Comparison of ENCODE assay signal across 11 cellular contexts in genomic region chr3:30502742-30503073, GRCh38.
DNase-seq lines count a peak whose midpoint lies in the region; ATAC-seq, FAIRE-seq and TF ChIP-seq lines count a peak whose summit lies in the region.
"Had no signal": no experiment of that assay in that cellular context is flagged by ENCODE, and none has a peak within 500 bp of the region (broad histone marks: within the 10 kb centered on the region; RNA-seq: fewer than 3 reads in every experiment).

No MANE protein-coding gene starts in this region.

- H3K4me1 ChIP-seq in GM12878 (ENCODE audit: control insufficient read depth, insufficient read depth, low read length), result peaks cover 28% of the 10 kb centered on the region
- H3K4me1 ChIP-seq in HepG2 (ENCODE audit: insufficient read depth, low read length), result peaks cover 37% of the 10 kb centered on the region
- H3K4me1 ChIP-seq: colonic mucosa had no signal

- 0% methylated on average over 1 of the region's 1 CpG for WGBS in GM12878 (ENCODE audit: insufficient coverage, insufficient replicate concordance, low lambda C conversion rate, missing lambda C conversion rate)
- WGBS in HepG2 (ENCODE audit: low lambda C conversion rate), result 97% methylated on average over 1 of the region's 1 CpG

- no peak overlapping the region for H3K27ac ChIP-seq in GM12878 (ENCODE audit: control insufficient read depth, insufficient read depth)
- no peak overlapping the region for H3K27ac ChIP-seq in HepG2 (ENCODE audit: extremely low read length, insufficient read depth, low read length)
- no peak overlapping the region for H3K27ac ChIP-seq in caudate nucleus (ENCODE audit: low read depth, low read length)
- H3K27ac ChIP-seq: C4-2B, colonic mucosa had no signal

- H3K4me2 ChIP-seq in GM12878 (ENCODE audit: control insufficient read depth, insufficient read depth), result no peak overlapping the region
- H3K4me2 ChIP-seq in HepG2 (ENCODE audit: low read depth, low read length), result no peak overlapping the region

- H3K9me3 ChIP-seq in GM12878 (replicated peaks; ENCODE audit: control insufficient read depth, insufficient read depth, low read length) (no peaks in the 10 kb centered on the region; the same call in 2 of the 3 replicates), HepG2 (ENCODE audit: low read length) (no peaks in the 10 kb centered on the region)
- H3K9me3 ChIP-seq: colonic mucosa had no signal

- H2AFZ ChIP-seq in GM12878 (ENCODE audit: control insufficient read depth, low read depth, low read length), result no peak overlapping the region
- H2AFZ ChIP-seq in HepG2 (ENCODE audit: low read length), result no peak overlapping the region

- intact Hi-C loops in GM12878 (cut with micrococcal nuclease; ENCODE audit: unreplicated experiment) (no loop called here), HepG2 (cut with micrococcal nuclease; ENCODE audit: unreplicated experiment) (no loop called here)

- in situ Hi-C loops in GM12878 (cut with MboI), result no loop called here
- in situ Hi-C loops in HepG2 (cut with HindIII; ENCODE audit: extremely low pct_ligation_motif_present, low pct_unique_long_range_greater_than_20kb), result no loop called here

- TF ChIP-seq CTCF in GM12878 (IDR thresholded peaks at IDR 0.05 in 2 of 3, conservative IDR thresholded peaks at IDR 0.05 in 1 of 3; ENCODE audit: control insufficient read depth in 2 of 3, extremely low read depth in 1 of 3, insufficient read depth in 1 of 3, low read depth in 3 of 3, low read length in 3 of 3), result no peak
- TF ChIP-seq CTCF in HepG2 (CRISPR knock-in tag; IDR thresholded peaks at IDR 0.05), result no peak

- BruUV-seq in GM12878 (replicated peaks; lab: Mats Ljungman, UMichigan) (no TSS peak), HepG2 (replicated peaks; lab: Mats Ljungman, UMichigan) (no TSS peak)

- H3K36me3 ChIP-seq in GM12878 (ENCODE audit: control insufficient read depth in 2 of 2, insufficient read depth in 2 of 2, low read length in 1 of 2), result no peaks in the 10 kb centered on the region
- no peaks in the 10 kb centered on the region for H3K36me3 ChIP-seq in HepG2 (replicated peaks in 1 of 2; ENCODE audit: control insufficient read depth in 1 of 2, insufficient read depth in 2 of 2, low read length in 2 of 2)
- H3K36me3 ChIP-seq: colonic mucosa had no signal

- H3K79me2 ChIP-seq in GM12878 (ENCODE audit: control insufficient read depth, insufficient read depth, low read length) (no peaks in the 10 kb centered on the region), HepG2 (ENCODE audit: insufficient read depth, low read length) (no peaks in the 10 kb centered on the region)

- DNase-seq in A172 (ENCODE audit: low spot score) (peak; percentile 28), GM12878 (ENCODE audit: low read depth, low spot score) (peak; percentile 12), NK-92 (lab: John Stamatoyannopoulos, UW; ENCODE audit: unreplicated experiment) (no peak), HepG2 (ENCODE audit: low spot score) (no peak), midbrain (lab: John Stamatoyannopoulos, UW) (no peak), caudate nucleus (lab: John Stamatoyannopoulos, UW) (no peak)
- DNase-seq: colonic mucosa, NCI-H446 had no signal

- RAD21 ChIA-PET in GM12878 (lab: Charles Lee; ENCODE audit: unreplicated experiment), result interaction anchor here (1.2 to 1.4 kb wide), 2 partner anchors 28 to 155 kb away, joined by 3 to 6 read pairs; no protein-coding TSS in a partner anchor

- FAIRE-seq in GM12878 (lab: Jason Lieb, UNC) (no peak), HepG2 (lab: Jason Lieb, UNC) (no peak)

- TF ChIP-seq POLR2A in GM12878 (IDR thresholded peaks at IDR 0.05; ENCODE audit: low read depth, low read length), result no peak
- no peak for TF ChIP-seq POLR2A in HepG2 (IDR thresholded peaks at IDR 0.05; ENCODE audit: insufficient read depth in 1 of 2, low read depth in 2 of 2, low read length in 2 of 2)

- ATAC-seq in GM19023 (IDR thresholded peaks at IDR 0.05; ENCODE audit: unreplicated experiment) (peak; percentile 44), HG03060 (IDR thresholded peaks at IDR 0.05; ENCODE audit: low read depth, unreplicated experiment) (peak; percentile 56), GM12878 (peak; percentile 40), HepG2 (no peak)

- CTCF ChIA-PET in GM12878 (lab: Yijun Ruan, JAX), result interaction anchor here (1.3 kb wide), 1 partner anchor 34 kb away, joined by 3 read pairs; no protein-coding TSS in a partner anchor
- CTCF ChIA-PET in HepG2 (lab: Yijun Ruan, JAX; ENCODE audit: low intra/inter-chr PET ratio, low total read pairs), result no interaction called here

- POLR2A ChIA-PET in GM12878 (lab: Charles Lee), result interaction anchor here (0.8 to 1.0 kb wide), 2 partner anchors 26 to 29 kb away, joined by 3 read pairs; no protein-coding TSS in a partner anchor
- POLR2A ChIA-PET in HepG2 (lab: Yijun Ruan, JAX), result no interaction called here

- TF ChIP-seq RAD21 in GM12878 (IDR thresholded peaks at IDR 0.05; ENCODE audit: insufficient read depth, low read depth, low read length), result no peak
- TF ChIP-seq RAD21 in HepG2 (CRISPR knock-in tag; IDR thresholded peaks at IDR 0.05), result no peak

- H3K27me3 ChIP-seq in GM12878 (replicated peaks in 1 of 2; ENCODE audit: control insufficient read depth in 2 of 2, insufficient read depth in 2 of 2, low read length in 1 of 2) (no peaks in the 10 kb centered on the region), HepG2 (ENCODE audit: control insufficient read depth in 1 of 2, insufficient read depth in 2 of 2, low read length in 2 of 2) (no peaks in the 10 kb centered on the region)
- H3K27me3 ChIP-seq: colonic mucosa had no signal

- no peaks in the 10 kb centered on the region for H4K20me1 ChIP-seq in GM12878 (ENCODE audit: control insufficient read depth, insufficient read depth)
- H4K20me1 ChIP-seq in HepG2 (ENCODE audit: insufficient read depth, low read length), result no peaks in the 10 kb centered on the region

- SMC1A ChIA-PET in GM12878 (lab: Charles Lee; ENCODE audit: uncharacterized antibody, unreplicated experiment), result interaction anchor here (1.9 to 2.6 kb wide), 3 partner anchors 20 to 28 kb away, joined by 6 to 10 read pairs (median 6); no protein-coding TSS in a partner anchor

- TF ChIP-seq EP300 in GM12878 (IDR thresholded peaks at IDR 0.05; ENCODE audit: borderline replicate concordance in 1 of 2, control insufficient read depth in 1 of 2, low read depth in 2 of 2, low read length in 2 of 2) (no peak), HepG2 (IDR thresholded peaks at IDR 0.05; ENCODE audit: low read depth in 2 of 2, low read length in 2 of 2) (no peak), HepG2 (CRISPR knock-in tag; IDR thresholded peaks at IDR 0.05; ENCODE audit: borderline replicate concordance) (no peak)

- no peak overlapping the region for H3K9ac ChIP-seq in GM12878 (ENCODE audit: control insufficient read depth, insufficient read depth, low read length)
- no peak overlapping the region for H3K9ac ChIP-seq in HepG2 (ENCODE audit: insufficient read depth, low read depth, low read length)

- no peak overlapping the region for H3K4me3 ChIP-seq in GM12878
- no peak overlapping the region for H3K4me3 ChIP-seq in HepG2 (replicated peaks in 1 of 3; ENCODE audit: insufficient read depth in 1 of 3, low read depth in 2 of 3, low read length in 3 of 3)
- H3K4me3 ChIP-seq: colonic mucosa had no signal

TF ChIP-seq in GM12878, 131 proteins besides CTCF, POLR2A, EP300 and RAD21 (continues in another document):
- no peak for TF ChIP-seq SP1 (IDR thresholded peaks at IDR 0.05; ENCODE audit: low read depth, low read length)
- TF ChIP-seq PAX5 (IDR thresholded peaks at IDR 0.05; ENCODE audit: borderline replicate concordance, low read depth, low read length), result no peak
- 0 out of 2 replicates have a peak, but pooled peaks have one; percentile 27 for TF ChIP-seq NFIC (IDR thresholded peaks at IDR 0.05; ENCODE audit: low read depth, low read length)
- no peak for TF ChIP-seq HDGF (IDR thresholded peaks at IDR 0.05)
- peak; percentile 52; the same call in 1 of the 2 replicates for TF ChIP-seq RUNX3 (IDR thresholded peaks at IDR 0.05; ENCODE audit: low read length)
- peak; percentile 57; the same call in 1 of the 2 replicates for TF ChIP-seq ZNF217 (IDR thresholded peaks at IDR 0.05)
- TF ChIP-seq POU2F2 (IDR thresholded peaks at IDR 0.05; ENCODE audit: borderline replicate concordance, low read depth, low read length), result peak; percentile 72; the same call in 1 of the 3 replicates

TF ChIP-seq in HepG2, 621 proteins besides CTCF, POLR2A, EP300 and RAD21 (continues in another document):
- TF ChIP-seq MIER2 (CRISPR knock-in tag; IDR thresholded peaks at IDR 0.05) (no peak), RORA (CRISPR knock-in tag; IDR thresholded peaks at IDR 0.05) (no peak), GMEB1 (CRISPR knock-in tag; IDR thresholded peaks at IDR 0.05; ENCODE audit: borderline replicate concordance) (no peak), ATF3 (CRISPR knock-in tag; IDR thresholded peaks at IDR 0.05) (no peak), THYN1 (CRISPR knock-in tag; IDR thresholded peaks at IDR 0.05; ENCODE audit: borderline replicate concordance, low read depth) (no peak), ZNF230 (CRISPR knock-in tag; IDR thresholded peaks at IDR 0.05) (no peak), FOXK1 (CRISPR knock-in tag; IDR thresholded peaks at IDR 0.05; ENCODE audit: borderline replicate concordance, low read depth) (no peak), MXD1 (CRISPR knock-in tag; IDR thresholded peaks at IDR 0.05) (no peak), YEATS4 (CRISPR knock-in tag; IDR thresholded peaks at IDR 0.05; ENCODE audit: borderline replicate concordance) (no peak), ZSCAN30 (CRISPR knock-in tag; IDR thresholded peaks at IDR 0.05) (no peak)

Comparison
In these comparisons a context has a peak if more than half of its experiments do, and no peak if none do; other contexts are left out.
1. DNase-seq: peak in A172 (single experiment) and GM12878 (single experiment); none in NK-92 (single experiment), HepG2 (single experiment), midbrain (single experiment) and caudate nucleus (0 of 61).